In the genomic region with DNA sequence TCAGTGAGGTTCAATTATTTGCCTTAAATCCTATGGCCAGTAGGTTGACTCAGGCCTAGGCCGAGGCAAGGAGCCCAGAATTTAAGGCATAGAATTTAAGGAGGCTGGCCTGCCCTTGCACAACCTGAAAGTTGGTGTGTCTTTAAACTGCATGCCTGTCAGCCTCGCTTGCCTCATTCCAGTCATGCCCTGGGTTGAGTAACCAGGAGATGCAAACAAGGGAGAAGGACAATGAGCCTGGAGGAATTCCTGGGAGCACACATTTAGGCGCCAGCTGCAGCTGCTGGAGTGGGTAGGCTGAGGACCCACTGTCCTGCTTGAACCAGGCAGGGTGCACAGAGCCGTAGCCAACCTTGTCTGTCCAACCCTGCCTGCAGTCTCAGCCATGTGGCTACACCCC, we compare ENCODE assay signal across 16 cellular contexts. TPM values are rescaled to one million over a fixed set of nuclear protein-coding genes. Genes with fewer than 3 reads are reported as not detected.
DNase-seq lines count a peak whose midpoint lies in the region; ATAC-seq and TF ChIP-seq lines count a peak whose summit lies in the region.
"Had no signal": no experiment of that assay in that cellular context is flagged by ENCODE, and none has a peak within 500 bp of the region (broad histone marks: within the 10 kb centered on the region; RNA-seq: fewer than 3 reads in every experiment).

No MANE protein-coding gene starts in this region.

- H3K36me3 Mint-ChIP-seq in activated CD4-positive, alpha-beta memory T cell treated with anti-CD3 and anti-CD28 coated beads for 36 hours, result peaks cover 94% of the 10 kb centered on the region

- no peak for TF ChIP-seq CTCF in epithelial cell of esophagus (IDR thresholded peaks at IDR 0.05; ENCODE audit: insufficient read depth, low read depth, low read length, missing control alignments)
- TF ChIP-seq CTCF in spleen (IDR thresholded peaks at IDR 0.05 in 8 of 11, conservative IDR thresholded peaks at IDR 0.05 in 3 of 11), result no peak

- peaks cover 0 to 99% (median 65%) of the 10 kb centered on the region in 6 donors for H3K4me1 ChIP-seq in spleen
- H3K4me1 ChIP-seq: uterus had no signal

- CTCF ChIA-PET in activated CD4-positive, alpha-beta memory T cell treated with anti-CD3 and anti-CD28 coated beads for 36 hours (lab: Charles Lee), result interaction anchor here (1.5 to 10.8 kb wide), 5 partner anchors 11 to 294 kb away, joined by 5 to 181 read pairs (median 78); a partner anchor contains a TSS

- no peaks in the 10 kb centered on the region for H3K9me3 Mint-ChIP-seq in activated CD4-positive, alpha-beta memory T cell treated with anti-CD3 and anti-CD28 coated beads for 36 hours

- H3K4me3 ChIP-seq in epithelial cell of esophagus (ENCODE audit: low read length) (no peak overlapping the region), spleen (no peak overlapping the region)
- H3K4me3 ChIP-seq: GM12878, uterus had no signal

- H3K4me3 Mint-ChIP-seq in activated CD4-positive, alpha-beta memory T cell treated with anti-CD3 and anti-CD28 coated beads for 36 hours, result peak overlapping the region; percentile 99

- peaks cover 98% of the 10 kb centered on the region for H3K4me1 Mint-ChIP-seq in activated CD4-positive, alpha-beta memory T cell treated with anti-CD3 and anti-CD28 coated beads for 36 hours (ENCODE audit: low read depth)

- intact Hi-C loops in activated CD4-positive, alpha-beta memory T cell treated with anti-CD3 and anti-CD28 coated beads for 36 hours (cut with micrococcal nuclease), result loop anchor here (5.0 to 10.0 kb wide), 2 partner anchors 389 to 599 kb away; a partner anchor contains a TSS
- intact Hi-C loops in spleen (cut with DNase I; ENCODE audit: low total_unique reads), result no loop called here

- peak overlapping the region; percentile 99 for H3K27ac Mint-ChIP-seq in activated CD4-positive, alpha-beta memory T cell treated with anti-CD3 and anti-CD28 coated beads for 36 hours

- no peaks in the 10 kb centered on the region for H3K27me3 ChIP-seq in spleen (replicated peaks in 1 of 7)
- H3K27me3 ChIP-seq: uterus had no signal

- POLR2A ChIA-PET in activated CD4-positive, alpha-beta memory T cell treated with anti-CD3 and anti-CD28 coated beads for 36 hours (lab: Charles Lee), result interaction anchor here (1.9 to 19.5 kb wide), 7 partner anchors 9 to 296 kb away, joined by 5 to 1099 read pairs (median 232); a partner anchor contains a TSS

- H3K27ac ChIP-seq in spleen, result peak overlapping the region in 5 of 8 donors; percentile 46 to 82 (median 70)
- H3K27ac ChIP-seq: HL-60, uterus had no signal

- no peak for TF ChIP-seq POLR2A in spleen (IDR thresholded peaks at IDR 0.05)

- WGBS in spleen, 5 donors, result 77 to 89% (median 87%) methylated on average over 3 to 4 of the region's 4 CpGs

- H3K36me3 ChIP-seq in spleen, result peaks cover 0 to 27% (median 0%) of the 10 kb centered on the region in 6 donors
- H3K36me3 ChIP-seq: uterus had no signal

- no peak for ATAC-seq in HG03354 (IDR thresholded peaks at IDR 0.05; ENCODE audit: poor library complexity, severe bottlenecking, unreplicated experiment)
- ATAC-seq in HG03342 (IDR thresholded peaks at IDR 0.05; ENCODE audit: unreplicated experiment), result no peak
- ATAC-seq: GM12878 had no signal

- H3K27me3 Mint-ChIP-seq in activated CD4-positive, alpha-beta memory T cell treated with anti-CD3 and anti-CD28 coated beads for 36 hours, result peaks cover 3% of the 10 kb centered on the region

- no peaks in the 10 kb centered on the region for H3K9me3 ChIP-seq in spleen
- H3K9me3 ChIP-seq: uterus had no signal

- peak; percentile 73 for DNase-seq in activated CD8-positive, alpha-beta memory T cell treated with anti-CD3 and anti-CD28 coated beads for 24 hours
- no peak for DNase-seq in activated CD8-positive, alpha-beta memory T cell treated with anti-CD3 and anti-CD28 coated beads, Interleukin-2, amount 50 U/mL, for 4 hours
- DNase-seq in activated CD4-positive, alpha-beta memory T cell treated with anti-CD3 and anti-CD28 coated beads for 36 hours, result peak; percentile 39
- DNase-seq in epithelial cell of esophagus (ENCODE audit: low read depth), result peak; percentile 84
- no peak for DNase-seq in spleen
- no peak for DNase-seq in midbrain (lab: John Stamatoyannopoulos, UW)
- DNase-seq: DMS79 treated with DMSO at 0.1 percent for 48 hours, SW 1271, uterus had no signal

RNA-seq across cellular contexts. Expression of a gene that starts 11.7 kb away (rescaled TPM):
- 100 to 1,000 TPM; 335 to 355 TPM for total RNA-seq in activated CD4-positive, alpha-beta memory T cell treated with anti-CD3 and anti-CD28 coated beads for 36 hours
- total RNA-seq in spleen, result 10 to 100 TPM; 24.4 to 50.5 (median 35.4) TPM
- polyA plus RNA-seq in spleen, result 10 to 100 TPM; 21.6 to 25.5 (median 21.8) TPM
- total RNA-seq: lung microvascular endothelial cell, M059J, osteoblast had no signal

Comparison
In these comparisons a context has a peak if more than half of its experiments do, and no peak if none do; other contexts are left out.
1. DNase-seq: peak in activated CD8-positive, alpha-beta memory T cell treated with anti-CD3 and anti-CD28 coated beads for 24 hours (single experiment), activated CD4-positive, alpha-beta memory T cell treated with anti-CD3 and anti-CD28 coated beads for 36 hours (single experiment) and epithelial cell of esophagus (single experiment); none in activated CD8-positive, alpha-beta memory T cell treated with anti-CD3 and anti-CD28 coated beads, Interleukin-2, amount 50 U/mL, for 4 hours (single experiment), spleen (single experiment) and midbrain (single experiment).
2. RNA of a gene that starts 11.7 kb away (total RNA-seq): 335 to 355 TPM in activated CD4-positive, alpha-beta memory T cell treated with anti-CD3 and anti-CD28 coated beads for 36 hours; 24.4 to 50.5 TPM in spleen; every median in the first group is over 4 times any median in the second.